Comparison of ENCODE assay signal across 8 cellular contexts in the genomic region with DNA sequence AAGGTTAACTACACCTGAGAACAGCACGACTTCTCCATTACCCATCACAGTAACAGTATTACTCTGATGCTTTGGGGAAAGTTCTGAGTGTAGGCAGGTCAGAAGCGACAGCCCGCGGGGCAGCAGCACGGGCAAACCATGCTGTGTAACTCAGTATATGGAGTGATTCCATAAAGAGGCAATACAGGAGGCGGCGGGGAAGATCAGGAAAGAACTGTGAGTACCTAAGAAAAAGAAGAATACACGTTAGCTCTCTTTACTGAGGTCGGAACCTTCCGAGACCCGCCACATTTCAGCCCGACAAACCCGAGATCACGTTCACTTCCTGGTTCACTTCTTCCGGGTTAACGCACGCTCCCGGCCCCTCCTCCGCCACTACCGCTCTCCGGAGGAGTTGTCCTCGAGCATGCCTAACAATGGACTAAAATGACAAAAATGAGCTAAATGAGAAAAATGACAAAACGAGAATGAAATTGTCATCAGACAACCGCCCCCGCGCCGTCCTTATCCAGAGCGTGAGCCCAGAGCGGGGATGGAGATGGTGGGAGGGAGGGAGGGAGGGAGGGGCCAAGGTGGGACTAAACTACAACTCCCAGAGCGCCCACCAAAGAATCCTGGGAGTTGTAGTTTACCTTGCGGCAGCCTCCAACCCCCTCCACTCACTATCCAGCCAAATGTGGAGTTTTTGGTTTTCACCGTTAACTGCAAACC. TPM values are rescaled to one million over a fixed set of nuclear protein-coding genes. Genes with fewer than 3 reads are reported as not detected.
DNase-seq lines count a peak whose midpoint lies in the region; ATAC-seq and TF ChIP-seq lines count a peak whose summit lies in the region.

A gene with protein sequence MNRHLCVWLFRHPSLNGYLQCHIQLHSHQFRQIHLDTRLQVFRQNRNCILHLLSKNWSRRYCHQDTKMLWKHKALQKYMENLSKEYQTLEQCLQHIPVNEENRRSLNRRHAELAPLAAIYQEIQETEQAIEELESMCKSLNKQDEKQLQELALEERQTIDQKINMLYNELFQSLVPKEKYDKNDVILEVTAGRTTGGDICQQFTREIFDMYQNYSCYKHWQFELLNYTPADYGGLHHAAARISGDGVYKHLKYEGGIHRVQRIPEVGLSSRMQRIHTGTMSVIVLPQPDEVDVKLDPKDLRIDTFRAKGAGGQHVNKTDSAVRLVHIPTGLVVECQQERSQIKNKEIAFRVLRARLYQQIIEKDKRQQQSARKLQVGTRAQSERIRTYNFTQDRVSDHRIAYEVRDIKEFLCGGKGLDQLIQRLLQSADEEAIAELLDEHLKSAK (minus strand): TSS at position 316 of the 711 bp plus-strand sequence. CDS start 2,669 bp downstream, outside the sequence.

- H3K4me3 ChIP-seq in GM06990 (replicated peaks; ENCODE audit: low read depth, low read length) (peak within 1 kb of the TSS; percentile 65), SK-N-SH (ENCODE audit: low read depth in 2 of 2, low read length in 1 of 2) (peak within 1 kb of the TSS; percentile 75 to 76), thoracic aorta (peak within 1 kb of the TSS; percentile 73)

- no peak for TF ChIP-seq CTCF in GM06990 (IDR thresholded peaks at IDR 0.05; ENCODE audit: insufficient read depth, low read length, poor library complexity, severe bottlenecking)
- no peak for TF ChIP-seq CTCF in HFFc6 (IDR thresholded peaks at IDR 0.05)
- no peak for TF ChIP-seq CTCF in SK-N-SH (IDR thresholded peaks at IDR 0.05)
- TF ChIP-seq CTCF in osteocyte (IDR thresholded peaks at IDR 0.05): no peak
- TF ChIP-seq CTCF in thoracic aorta (IDR thresholded peaks at IDR 0.05): no peak

- H3K79me2 ChIP-seq in SK-N-SH (ENCODE audit: insufficient read depth): peaks cover 6% of the 10 kb centered on the region; the same call in 1 of the 2 replicates

- H3K27me3 ChIP-seq in GM06990 (replicated peaks; ENCODE audit: control insufficient read depth, insufficient read depth, low read length) (no peaks in the 10 kb centered on the region), SK-N-SH (ENCODE audit: insufficient read depth) (no peaks in the 10 kb centered on the region), thoracic aorta (replicated peaks; ENCODE audit: insufficient read depth) (no peaks in the 10 kb centered on the region)

- H3K9me3 Mint-ChIP-seq in HFFc6 (peaks cover 14% of the 10 kb centered on the region), osteocyte (ENCODE audit: unreplicated experiment) (no peaks in the 10 kb centered on the region)

- peak within 1 kb of the TSS; percentile 68 to 91; a peak in 3 of 4 replicates for H3K27ac ChIP-seq in SK-N-SH (ENCODE audit: low read depth in 2 of 2, low read length in 1 of 2)
- peak within 1 kb of the TSS; percentile 57 to 78 for H3K27ac ChIP-seq in thoracic aorta

- no peak for TF ChIP-seq RAD21 in SK-N-SH (IDR thresholded peaks at IDR 0.05; ENCODE audit: low read length)

- POLR2A ChIA-PET in SK-N-SH (lab: Yijun Ruan, JAX): interaction anchor here (1.0 kb wide), 1 partner anchor 130 kb away, joined by 3 read pairs; a partner anchor contains a TSS

- H3K36me3 Mint-ChIP-seq in HFFc6 (ENCODE audit: low read depth) (peaks cover 13% of the 10 kb centered on the region), osteocyte (ENCODE audit: unreplicated experiment) (peaks cover 12% of the 10 kb centered on the region)

- peaks cover 2% of the 10 kb centered on the region; the same call in 1 of the 2 replicates for H3K27me3 Mint-ChIP-seq in HFFc6 (ENCODE audit: insufficient read depth)
- H3K27me3 Mint-ChIP-seq in osteocyte (ENCODE audit: unreplicated experiment): no peaks in the 10 kb centered on the region

- H3K27ac Mint-ChIP-seq in HFFc6 (peak within 1 kb of the TSS; percentile 90), osteocyte (ENCODE audit: unreplicated experiment) (peak within 1 kb of the TSS; percentile 89)

- H3K4me1 Mint-ChIP-seq in HFFc6 (ENCODE audit: low read depth) (peaks cover 14% of the 10 kb centered on the region), osteocyte (ENCODE audit: unreplicated experiment) (peaks cover 11% of the 10 kb centered on the region)

- DNase-seq in GM06990 (ENCODE audit: extremely low read depth, insufficient read length): peak; percentile 86
- DNase-seq in HFFc6: peak; percentile 64
- peak; percentile 90 for DNase-seq in NAMALWA (ENCODE audit: low spot score)
- DNase-seq in SK-N-SH: peak; percentile 86
- DNase-seq in activated naive CD4-positive, alpha-beta T cell treated with anti-CD3 and anti-CD28 coated beads, Interleukin-2, amount 50 U/mL, for 16 hours: peak; percentile 83
- DNase-seq in glomerular endothelial cell (ENCODE audit: extremely low read depth, low read depth, low spot score): peak; percentile 29
- DNase-seq in osteocyte (ENCODE audit: extremely low spot score, unreplicated experiment): peak; percentile 87
- DNase-seq in thoracic aorta (ENCODE audit: low spot score): peak; percentile 12

- peak within 1 kb of the TSS; percentile 97 for H3K4me3 Mint-ChIP-seq in HFFc6
- H3K4me3 Mint-ChIP-seq in osteocyte (ENCODE audit: unreplicated experiment): peak within 1 kb of the TSS; percentile 98

- H3K9me3 ChIP-seq in SK-N-SH (peaks cover 22% of the 10 kb centered on the region), thoracic aorta (no peaks in the 10 kb centered on the region)

- peaks cover 0 to 3% of the 10 kb centered on the region in 2 experiments; a peak in 2 of 4 replicates for H3K4me1 ChIP-seq in SK-N-SH (ENCODE audit: control insufficient read depth in 1 of 2, insufficient read depth in 2 of 2, low read depth in 1 of 2, low read length in 1 of 2)
- peaks cover 6 to 8% of the 10 kb centered on the region in 2 donors for H3K4me1 ChIP-seq in thoracic aorta (ENCODE audit: control insufficient read depth in 1 of 2, low read depth in 2 of 2)

- TF ChIP-seq EP300 in SK-N-SH (IDR thresholded peaks at IDR 0.05; ENCODE audit: borderline replicate concordance in 1 of 2, low read depth in 1 of 2, low read length in 1 of 2): no peak

- H2AFZ ChIP-seq in SK-N-SH (ENCODE audit: low read depth): peak within 1 kb of the TSS; percentile 97

- H3F3A ChIP-seq in SK-N-SH (replicated peaks; ENCODE audit: insufficient read depth): peaks cover 5% of the 10 kb centered on the region

- no peaks in the 10 kb centered on the region for H3K9me2 ChIP-seq in SK-N-SH

- no peaks in the 10 kb centered on the region for H4K20me1 ChIP-seq in SK-N-SH (ENCODE audit: insufficient read depth)

- CTCF ChIA-PET in SK-N-SH (lab: Yijun Ruan, JAX): interaction anchor here (0.8 kb wide), 1 partner anchor 41 kb away, joined by 3 read pairs; no protein-coding TSS in a partner anchor

- peaks cover 2% of the 10 kb centered on the region; the same call in 1 of the 2 replicates for H3K36me3 ChIP-seq in GM06990 (ENCODE audit: control insufficient read depth, insufficient read depth, low read length)
- H3K36me3 ChIP-seq in SK-N-SH (replicated peaks in 1 of 2; ENCODE audit: control insufficient read depth in 1 of 2, insufficient read depth in 2 of 2, low read length in 1 of 2): peaks cover 18 to 23% of the 10 kb centered on the region in 2 experiments
- peaks cover 9% of the 10 kb centered on the region for H3K36me3 ChIP-seq in thoracic aorta

- H3K4me2 ChIP-seq in SK-N-SH: peak within 1 kb of the TSS; percentile 81

- 1% methylated on average over 32 of the region's 32 CpGs for WGBS in SK-N-SH (ENCODE audit: low lambda C conversion rate)

- peak within 1 kb of the TSS; percentile 67 for H3K9ac ChIP-seq in SK-N-SH

- peak; percentile 93 for ATAC-seq in thoracic aorta (ENCODE audit: insufficient number of reproducible peaks, low FRiP score, low read depth)

TF ChIP-seq in SK-N-SH, 30 proteins besides CTCF, POLR2A, EP300 and RAD21 (continues in another document):
- TF ChIP-seq GATA2 (CRISPR knock-in tag; IDR thresholded peaks at IDR 0.05) (no peak), CHD2 (IDR thresholded peaks at IDR 0.05; ENCODE audit: low read length, partially characterized antibody) (peak; percentile 78), FOXJ3 (CRISPR knock-in tag; IDR thresholded peaks at IDR 0.05) (no peak), MEF2A (IDR thresholded peaks at IDR 0.05; ENCODE audit: borderline replicate concordance, low read depth) (no peak), GABPA (IDR thresholded peaks at IDR 0.05; ENCODE audit: low read depth) (peak; percentile 100), TEAD4 (IDR thresholded peaks at IDR 0.05; ENCODE audit: borderline replicate concordance, insufficient read depth) (no peak), NFIC (IDR thresholded peaks at IDR 0.05; ENCODE audit: borderline replicate concordance) (no peak), FOSL2 (IDR thresholded peaks at IDR 0.05; ENCODE audit: borderline replicate concordance, low read depth) (no peak)
- TF ChIP-seq, protein P1, sequence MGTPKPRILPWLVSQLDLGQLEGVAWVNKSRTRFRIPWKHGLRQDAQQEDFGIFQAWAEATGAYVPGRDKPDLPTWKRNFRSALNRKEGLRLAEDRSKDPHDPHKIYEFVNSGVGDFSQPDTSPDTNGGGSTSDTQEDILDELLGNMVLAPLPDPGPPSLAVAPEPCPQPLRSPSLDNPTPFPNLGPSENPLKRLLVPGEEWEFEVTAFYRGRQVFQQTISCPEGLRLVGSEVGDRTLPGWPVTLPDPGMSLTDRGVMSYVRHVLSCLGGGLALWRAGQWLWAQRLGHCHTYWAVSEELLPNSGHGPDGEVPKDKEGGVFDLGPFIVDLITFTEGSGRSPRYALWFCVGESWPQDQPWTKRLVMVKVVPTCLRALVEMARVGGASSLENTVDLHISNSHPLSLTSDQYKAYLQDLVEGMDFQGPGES (IDR thresholded peaks at IDR 0.05; ENCODE audit: low read depth, low read length): no peak
- TF ChIP-seq, protein P2, sequence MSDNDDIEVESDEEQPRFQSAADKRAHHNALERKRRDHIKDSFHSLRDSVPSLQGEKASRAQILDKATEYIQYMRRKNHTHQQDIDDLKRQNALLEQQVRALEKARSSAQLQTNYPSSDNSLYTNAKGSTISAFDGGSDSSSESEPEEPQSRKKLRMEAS (IDR thresholded peaks at IDR 0.05; ENCODE audit: low read depth): peak; percentile 88
- TF ChIP-seq, protein P3, sequence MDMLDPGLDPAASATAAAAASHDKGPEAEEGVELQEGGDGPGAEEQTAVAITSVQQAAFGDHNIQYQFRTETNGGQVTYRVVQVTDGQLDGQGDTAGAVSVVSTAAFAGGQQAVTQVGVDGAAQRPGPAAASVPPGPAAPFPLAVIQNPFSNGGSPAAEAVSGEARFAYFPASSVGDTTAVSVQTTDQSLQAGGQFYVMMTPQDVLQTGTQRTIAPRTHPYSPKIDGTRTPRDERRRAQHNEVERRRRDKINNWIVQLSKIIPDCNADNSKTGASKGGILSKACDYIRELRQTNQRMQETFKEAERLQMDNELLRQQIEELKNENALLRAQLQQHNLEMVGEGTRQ (IDR thresholded peaks at IDR 0.05; ENCODE audit: borderline replicate concordance, low read depth, low read length): no peak

RNA-seq across cellular contexts. Expression of the gene that starts here (rescaled TPM):
- total RNA-seq in HFFc6 (2021; fragmentation: NEBNext Ultra II Directional; extraction: Animal tissue kit (Norgen Biotek cat#: 25700)): 10 to 100 TPM in 3 of 6 experiments, 1 to 10 TPM in 3; 6.7 to 10.9 (median 9.3) TPM
- polyA plus RNA-seq in SK-N-SH (2012; rRNA removed): 9.2 and 13.6 TPM in 2 replicates
- polyA plus RNA-seq in SK-N-SH (2012; cell fraction: cytosol; rRNA removed): 9.4 and 10.3 TPM in 2 replicates
- 15.6 and 38.9 TPM in 2 replicates for polyA plus RNA-seq in SK-N-SH (2012; cell fraction: nucleus; rRNA removed)
- total RNA-seq in glomerular endothelial cell: 6.0 and 11.7 TPM in 2 replicates
- total RNA-seq in osteocyte: 9.8 and 12.9 TPM in 2 replicates
- 10 to 100 TPM in 1 of 2 donors, 1 to 10 TPM in 1; 2.3 to 13.9 TPM for total RNA-seq in thoracic aorta

Comparison
In these comparisons a context has a peak if more than half of its experiments do, and no peak if none do; other contexts are left out.
1. Peak in every context shown above with its lines: DNase-seq, ATAC-seq, H3K4me3 ChIP-seq and H3K27ac ChIP-seq.
2. DNase-seq: peak in every context shown above with its lines; median percentile 90 in NAMALWA; 87 in osteocyte; 86 in GM06990; 86 in SK-N-SH; 83 in activated naive CD4-positive, alpha-beta T cell treated with anti-CD3 and anti-CD28 coated beads, Interleukin-2, amount 50 U/mL, for 16 hours; 64 in HFFc6; 29 in glomerular endothelial cell; 12 in thoracic aorta.